10 cellular contexts compared by ENCODE assay signal in the genomic region with DNA sequence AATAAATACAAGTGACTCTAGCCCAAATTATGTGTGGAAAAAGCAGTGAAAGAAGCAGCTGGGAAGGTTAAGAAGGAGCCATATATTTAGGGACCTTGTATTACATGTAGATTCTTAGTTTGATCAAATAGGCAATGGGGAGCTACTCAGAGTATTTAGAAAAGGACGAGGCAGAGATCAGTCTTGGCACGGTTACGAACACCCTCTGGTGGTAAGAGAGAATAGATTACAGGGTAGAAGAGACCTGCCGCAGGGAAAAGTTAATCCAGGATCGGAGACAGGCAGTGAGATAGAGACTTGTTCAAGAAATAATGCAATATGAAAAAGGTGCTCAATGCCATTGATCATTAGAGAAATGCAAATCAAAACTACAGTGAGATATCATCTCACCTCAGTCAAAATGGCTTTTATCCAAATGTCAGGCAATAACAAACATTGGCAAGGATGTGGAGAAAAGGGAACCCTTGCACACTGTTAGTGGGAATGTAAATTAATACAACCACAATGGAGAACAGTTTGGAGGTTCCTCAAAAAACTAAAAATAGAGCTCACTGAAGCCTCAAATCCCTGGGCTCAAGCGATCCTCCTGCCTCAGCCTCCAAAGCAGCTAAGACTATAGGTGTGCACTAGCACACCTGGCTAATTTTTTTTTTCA. TPM values are rescaled to one million over a fixed set of nuclear protein-coding genes. Genes with fewer than 3 reads are reported as not detected.
DNase-seq lines count a peak whose midpoint lies in the region; ATAC-seq, FAIRE-seq and TF ChIP-seq lines count a peak whose summit lies in the region.
"Had no signal": no experiment of that assay in that cellular context is flagged by ENCODE, and none has a peak within 500 bp of the region (broad histone marks: within the 10 kb centered on the region; RNA-seq: fewer than 3 reads in every experiment).

No MANE protein-coding gene starts in this region.

- FAIRE-seq in A204.1 (lab: Jason Lieb, UNC) (peak; percentile 44), kidney (lab: Jason Lieb, UNC) (peak; percentile 11)

- no peak overlapping the region for H3K27ac ChIP-seq in kidney (ENCODE audit: low read depth in 2 of 2, low read length in 2 of 2)
- H3K27ac ChIP-seq: KMS-11 had no signal

- intact Hi-C loops in kidney (cut with DNase I): no loop called here

- no peak overlapping the region for H3K4me3 ChIP-seq in HFF-Myc (replicated peaks; ENCODE audit: low read depth, low read length)
- no peak overlapping the region for H3K4me3 ChIP-seq in astrocyte of the cerebellum (ENCODE audit: low read depth, low read length)
- no peak overlapping the region for H3K4me3 ChIP-seq in kidney (ENCODE audit: low read length in 2 of 2)

- in situ Hi-C loops in astrocyte of the cerebellum (cut with HindIII; ENCODE audit: low sequenced_read_pairs): no loop called here

- peaks cover 0 to 3% of the 10 kb centered on the region in 2 donors for H3K36me3 ChIP-seq in kidney (ENCODE audit: control insufficient read depth in 1 of 2, insufficient read depth in 2 of 2, low read length in 2 of 2)

- TF ChIP-seq CTCF in HFF-Myc (IDR thresholded peaks at IDR 0.05; ENCODE audit: low read depth, low read length, missing control alignments) (peak; percentile 36), astrocyte of the cerebellum (IDR thresholded peaks at IDR 0.05; ENCODE audit: low read depth, low read length, missing control alignments) (peak; percentile 61), kidney (IDR thresholded peaks at IDR 0.05; ENCODE audit: borderline replicate concordance, extremely low read depth, insufficient read depth) (peak; percentile 61)

- no peaks in the 10 kb centered on the region for H3K9me3 ChIP-seq in kidney (ENCODE audit: control insufficient read depth in 1 of 2, low read length in 2 of 2)

- DNase-seq in HFF-Myc (ENCODE audit: extremely low read depth, low read depth) (peak; percentile 30), astrocyte of the cerebellum (ENCODE audit: low read depth) (peak; percentile 46), kidney (no peak), NCI-H128 (lab: John Stamatoyannopoulos, UW; ENCODE audit: unreplicated experiment) (no peak)
- DNase-seq in activated CD4-positive, CD25-positive, alpha-beta regulatory T cell (lab: John Stamatoyannopoulos, UW): no peak
- DNase-seq in stimulated activated CD4-positive, alpha-beta T cell treated with anti-CD3 and anti-CD28 coated beads, Interleukin-12 subunit alpha, Interleukin-12 subunit beta, amount 100 ng/mL, for 4 hours: no peak
- DNase-seq: activated naive CD8-positive, alpha-beta T cell treated with anti-CD3 and anti-CD28 coated beads, Interleukin-2, amount 10 ng/mL, durations not matched to agents 7 days and 5 days had no signal

- ATAC-seq in GM21360 (IDR thresholded peaks at IDR 0.05; ENCODE audit: unreplicated experiment): no peak

- no peaks in the 10 kb centered on the region for H3K4me1 ChIP-seq in kidney (ENCODE audit: control insufficient read depth in 1 of 2, insufficient read depth in 1 of 2, low read depth in 1 of 2, low read length in 2 of 2)

- H3K9ac ChIP-seq in kidney (ENCODE audit: low read length in 2 of 2): no peak overlapping the region
- H3K9ac ChIP-seq: KMS-11 had no signal

RNA-seq across cellular contexts. Expression of a gene that starts 12.0 kb away (rescaled TPM):
- 25.7 TPM for total RNA-seq in kidney
- 14.5 TPM for polyA plus RNA-seq in kidney (ENCODE audit: insufficient read depth, low read depth, low replicate concordance)

RNA-seq across cellular contexts. Expression of a gene that starts 44.7 kb away (rescaled TPM):
- 22.9 TPM for total RNA-seq in kidney
- polyA plus RNA-seq in kidney (ENCODE audit: insufficient read depth, low read depth, low replicate concordance): 7.9 TPM

Comparison
In these comparisons a context has a peak if more than half of its experiments do, and no peak if none do; other contexts are left out.
1. DNase-seq: peak in HFF-Myc (single experiment) and astrocyte of the cerebellum (single experiment); none in kidney (single experiment), NCI-H128 (single experiment), activated CD4-positive, CD25-positive, alpha-beta regulatory T cell (0 of 4) and stimulated activated CD4-positive, alpha-beta T cell treated with anti-CD3 and anti-CD28 coated beads, Interleukin-12 subunit alpha, Interleukin-12 subunit beta, amount 100 ng/mL, for 4 hours (single experiment).
2. Peak in every context shown above with its lines, with median percentiles within 50 percentile points of each other: CTCF ChIP-seq.